In genomic region chr16:48636521-48636920, GRCh38 we compare ENCODE assay signal across 1 cellular context.
TF ChIP-seq lines count a peak whose summit lies in the region.

No MANE protein-coding gene starts in this region.

TF ChIP-seq in HepG2, 621 proteins besides CTCF, POLR2A, EP300 and RAD21 (continued from another document):
- TF ChIP-seq TFDP1 (CRISPR knock-in tag; IDR thresholded peaks at IDR 0.05; ENCODE audit: borderline replicate concordance), result no peak
